ENCODE assay signal across 22 cellular contexts in genomic region chr13:93777504-93777903, GRCh38.
"Had no signal": no experiment of that assay in that cellular context is flagged by ENCODE, and none has a peak within 500 bp of the region (broad histone marks: within the 10 kb centered on the region; RNA-seq: fewer than 3 reads in every experiment).

No MANE protein-coding gene starts in this region.

- H3K9me3 Mint-ChIP-seq: activated CD4-positive, alpha-beta memory T cell treated with anti-CD3 and anti-CD28 coated beads for 36 hours; activated CD4-positive, alpha-beta T cell treated with anti-CD3 and anti-CD28 coated beads, Interleukin-2, amount 10 ng/mL, durations not matched to agents 7 days and 5 days; activated naive CD4-positive, alpha-beta T cell treated with anti-CD3 and anti-CD28 coated beads, Interleukin-2, amount 50 U/mL, for 72 hours; activated naive CD8-positive, alpha-beta T cell treated with anti-CD3 and anti-CD28 coated beads, Interleukin-2, amount 50 U/mL, for 24 hours; activated T-cell treated with anti-CD3 and anti-CD28 coated beads, Interleukin-2, amount 50 U/mL, for 4 hours; brain; central memory CD8-positive, alpha-beta T cell had no signal

- H3K27me3 Mint-ChIP-seq: activated B cell treated with CpG ODN at 0.5 μM for 24 hours; activated CD4-positive, alpha-beta memory T cell treated with anti-CD3 and anti-CD28 coated beads for 36 hours; activated CD4-positive, alpha-beta T cell treated with anti-CD3 and anti-CD28 coated beads, Interleukin-2, amount 10 ng/mL, durations not matched to agents 7 days and 5 days; brain; central memory CD8-positive, alpha-beta T cell had no signal

- H3K27me3 ChIP-seq: ascending aorta had no signal

- H3K4me3 ChIP-seq: ascending aorta had no signal

- H3K36me3 ChIP-seq: ascending aorta had no signal

- DNase-seq: activated B cell treated with CpG ODN at 0.5 μM for 24 hours; activated CD4-positive, alpha-beta memory T cell treated with anti-CD3 and anti-CD28 coated beads for 36 hours; activated CD4-positive, alpha-beta T cell treated with anti-CD3 and anti-CD28 coated beads, Interleukin-2, amount 10 ng/mL, durations not matched to agents 7 days and 5 days; activated CD8-positive, alpha-beta memory T cell treated with anti-CD3 and anti-CD28 coated beads for 24 hours; activated effector memory CD4-positive, alpha-beta T cell treated with anti-CD3 and anti-CD28 coated beads, Interleukin-2, amount 50 U/mL, for 16 hours; activated naive CD4-positive, alpha-beta T cell treated with Interleukin-2 at 50 U/mL for 16 hours; activated naive CD8-positive, alpha-beta T cell treated with anti-CD3 and anti-CD28 coated beads, Interleukin-2, amount 50 U/mL, for 24 hours; activated T-cell treated with anti-CD3 and anti-CD28 coated beads, Interleukin-2, amount 50 U/mL, for 4 hours; amniotic stem cell; KG1; NCI-H1092; NCI-H1930; NCI-H2171 treated with DMSO at 0.1 percent for 48 hours; NCI-H510A; NK-92 treated with Interleukin-12 subunit alpha and Interleukin-12 subunit beta, amount 100 ng/mL, for 24 hours; SHP77 treated with DMSO at 0.1 percent for 48 hours; T-helper 2 cell; T1000 had no signal

- H3K27ac Mint-ChIP-seq: activated B cell treated with CpG ODN at 0.5 μM for 24 hours; activated CD4-positive, alpha-beta memory T cell treated with anti-CD3 and anti-CD28 coated beads for 36 hours; activated CD4-positive, alpha-beta T cell treated with anti-CD3 and anti-CD28 coated beads, Interleukin-2, amount 10 ng/mL, durations not matched to agents 7 days and 5 days; activated naive CD4-positive, alpha-beta T cell treated with anti-CD3 and anti-CD28 coated beads, Interleukin-2, amount 50 U/mL, for 72 hours; activated naive CD8-positive, alpha-beta T cell treated with anti-CD3 and anti-CD28 coated beads, Interleukin-2, amount 50 U/mL, for 24 hours; brain had no signal

- H3K4me3 Mint-ChIP-seq: activated B cell treated with CpG ODN at 0.5 μM for 24 hours; activated CD4-positive, alpha-beta memory T cell treated with anti-CD3 and anti-CD28 coated beads for 36 hours; activated CD4-positive, alpha-beta T cell treated with anti-CD3 and anti-CD28 coated beads, Interleukin-2, amount 10 ng/mL, durations not matched to agents 7 days and 5 days; activated naive CD8-positive, alpha-beta T cell treated with anti-CD3 and anti-CD28 coated beads, Interleukin-2, amount 50 U/mL, for 24 hours; activated T-cell treated with anti-CD3 and anti-CD28 coated beads, Interleukin-2, amount 50 U/mL, for 4 hours; brain; central memory CD8-positive, alpha-beta T cell had no signal

- H3K9me3 ChIP-seq: ascending aorta had no signal

- H3K36me3 Mint-ChIP-seq: activated CD4-positive, alpha-beta memory T cell treated with anti-CD3 and anti-CD28 coated beads for 36 hours; activated naive CD4-positive, alpha-beta T cell treated with anti-CD3 and anti-CD28 coated beads, Interleukin-2, amount 50 U/mL, for 72 hours; brain had no signal

- ATAC-seq: activated naive CD4-positive, alpha-beta T cell treated with anti-CD3 and anti-CD28 coated beads, Interleukin-2, amount 50 U/mL, for 72 hours; activated naive CD8-positive, alpha-beta T cell treated with anti-CD3 and anti-CD28 coated beads, Interleukin-2, amount 50 U/mL, for 24 hours; activated T-cell treated with anti-CD3 and anti-CD28 coated beads, Interleukin-2, amount 50 U/mL, for 4 hours had no signal

- H3K4me1 Mint-ChIP-seq: activated B cell treated with CpG ODN at 0.5 μM for 24 hours; activated CD4-positive, alpha-beta T cell treated with anti-CD3 and anti-CD28 coated beads, Interleukin-2, amount 10 ng/mL, durations not matched to agents 7 days and 5 days; activated naive CD8-positive, alpha-beta T cell treated with anti-CD3 and anti-CD28 coated beads, Interleukin-2, amount 50 U/mL, for 24 hours; central memory CD8-positive, alpha-beta T cell had no signal
